14 cellular contexts compared by ENCODE assay signal in genomic region chr1:159838715-159839114, GRCh38. TPM values are rescaled to one million over a fixed set of nuclear protein-coding genes. Genes with fewer than 3 reads are reported as not detected.
DNase-seq lines count a peak whose midpoint lies in the region; ATAC-seq and TF ChIP-seq lines count a peak whose summit lies in the region.
"Had no signal": no experiment of that assay in that cellular context is flagged by ENCODE, and none has a peak within 500 bp of the region (broad histone marks: within the 10 kb centered on the region; RNA-seq: fewer than 3 reads in every experiment).

No MANE protein-coding gene starts in this region.

- intact Hi-C loops in left ventricle myocardium inferior (cut with micrococcal nuclease): no loop called here
- intact Hi-C loops in spleen (cut with DNase I; ENCODE audit: low total_unique reads): no loop called here

- no peaks in the 10 kb centered on the region for H3K36me3 Mint-ChIP-seq in activated T-helper 17 cell treated with anti-CD3 and anti-CD28 coated beads, Interleukin-2, amount 50 U/mL, for 72 hours (ENCODE audit: low read depth)
- no peaks in the 10 kb centered on the region for H3K36me3 Mint-ChIP-seq in activated CD8-positive, alpha-beta memory T cell treated with anti-CD3 and anti-CD28 coated beads, Interleukin-2, amount 10 ng/mL, durations not matched to agents 7 days and 5 days

- H3K4me1 ChIP-seq in left ventricle myocardium inferior (peaks cover 4% of the 10 kb centered on the region), spleen (no peaks in the 10 kb centered on the region)
- H3K4me1 ChIP-seq: HAP-1, stomach had no signal

- peaks cover 6% of the 10 kb centered on the region for H3K4me1 Mint-ChIP-seq in activated T-helper 17 cell treated with anti-CD3 and anti-CD28 coated beads, Interleukin-2, amount 50 U/mL, for 72 hours
- peaks cover 9% of the 10 kb centered on the region for H3K4me1 Mint-ChIP-seq in activated CD8-positive, alpha-beta memory T cell treated with anti-CD3 and anti-CD28 coated beads, Interleukin-2, amount 10 ng/mL, durations not matched to agents 7 days and 5 days

- no peak for TF ChIP-seq CTCF in left ventricle myocardium inferior (IDR thresholded peaks at IDR 0.05; ENCODE audit: borderline replicate concordance)
- TF ChIP-seq CTCF in WERI-Rb-1 (IDR thresholded peaks at IDR 0.05; ENCODE audit: low read depth, low read length): no peak
- TF ChIP-seq CTCF in spleen (IDR thresholded peaks at IDR 0.05 in 8 of 11, conservative IDR thresholded peaks at IDR 0.05 in 3 of 11): no peak

- TF ChIP-seq POLR2A in spleen (IDR thresholded peaks at IDR 0.05): no peak

- H3K4me3 Mint-ChIP-seq in activated T-helper 17 cell treated with anti-CD3 and anti-CD28 coated beads, Interleukin-2, amount 50 U/mL, for 72 hours: no peak overlapping the region
- H3K4me3 Mint-ChIP-seq in activated CD8-positive, alpha-beta memory T cell treated with anti-CD3 and anti-CD28 coated beads, Interleukin-2, amount 10 ng/mL, durations not matched to agents 7 days and 5 days: no peak overlapping the region
- H3K4me3 Mint-ChIP-seq: activated naive CD4-positive, alpha-beta T cell treated with anti-CD3 and anti-CD28 coated beads, Interleukin-2, amount 50 U/mL, for 24 hours had no signal

- H3K27me3 Mint-ChIP-seq in activated T-helper 17 cell treated with anti-CD3 and anti-CD28 coated beads, Interleukin-2, amount 50 U/mL, for 72 hours: no peaks in the 10 kb centered on the region
- no peaks in the 10 kb centered on the region for H3K27me3 Mint-ChIP-seq in activated CD8-positive, alpha-beta memory T cell treated with anti-CD3 and anti-CD28 coated beads, Interleukin-2, amount 10 ng/mL, durations not matched to agents 7 days and 5 days
- H3K27me3 Mint-ChIP-seq: activated naive CD4-positive, alpha-beta T cell treated with anti-CD3 and anti-CD28 coated beads, Interleukin-2, amount 50 U/mL, for 24 hours had no signal

- H3K4me3 ChIP-seq in left ventricle myocardium inferior (no peak overlapping the region), WERI-Rb-1 (ENCODE audit: low read depth, low read length) (no peak overlapping the region), spleen (no peak overlapping the region)
- H3K4me3 ChIP-seq: coronary artery, HAP-1, stomach had no signal

- CTCF ChIA-PET in activated CD8-positive, alpha-beta memory T cell treated with anti-CD3 and anti-CD28 coated beads, Interleukin-2, amount 10 ng/mL, durations not matched to agents 7 days and 5 days (lab: Charles Lee): no interaction called here

- H3K27me3 ChIP-seq in left ventricle myocardium inferior (ENCODE audit: low read depth) (no peaks in the 10 kb centered on the region), WERI-Rb-1 (ENCODE audit: insufficient read depth, low read depth, severe bottlenecking) (peaks cover 96% of the 10 kb centered on the region), spleen (replicated peaks in 1 of 7) (no peaks in the 10 kb centered on the region)
- H3K27me3 ChIP-seq: stomach had no signal

- H3K27ac ChIP-seq in left ventricle myocardium inferior (replicated peaks): no peak overlapping the region
- no peak overlapping the region for H3K27ac ChIP-seq in WERI-Rb-1
- no peak overlapping the region for H3K27ac ChIP-seq in spleen
- H3K27ac ChIP-seq: C4-2B, coronary artery, stomach had no signal

- peak; percentile 51 for ATAC-seq in GM18508 (IDR thresholded peaks at IDR 0.05; ENCODE audit: insufficient read depth, unreplicated experiment)
- ATAC-seq in GM21423 (IDR thresholded peaks at IDR 0.05; ENCODE audit: unreplicated experiment): peak; percentile 65
- ATAC-seq in HG03064 (IDR thresholded peaks at IDR 0.05; ENCODE audit: low read depth, unreplicated experiment): peak; percentile 57
- ATAC-seq in activated T-helper 17 cell treated with anti-CD3 and anti-CD28 coated beads, Interleukin-2, amount 50 U/mL, for 72 hours (replicated peaks): peak; percentile 58
- no peak for ATAC-seq in activated CD8-positive, alpha-beta memory T cell treated with anti-CD3 and anti-CD28 coated beads, Interleukin-2, amount 10 ng/mL, durations not matched to agents 7 days and 5 days

- H3K9me3 ChIP-seq in left ventricle myocardium inferior (replicated peaks) (no peaks in the 10 kb centered on the region), WERI-Rb-1 (ENCODE audit: severe bottlenecking) (no peaks in the 10 kb centered on the region), spleen (no peaks in the 10 kb centered on the region)
- H3K9me3 ChIP-seq: HAP-1, stomach had no signal

- 67 to 83% (median 70%) methylated on average over 1 of the region's 1 CpG for WGBS in spleen, 5 donors

- no peak for DNase-seq in left ventricle myocardium inferior
- DNase-seq in WERI-Rb-1: no peak
- no peak for DNase-seq in spleen
- no peak for DNase-seq in activated CD8-positive, alpha-beta memory T cell treated with anti-CD3 and anti-CD28 coated beads, Interleukin-2, amount 10 ng/mL, durations not matched to agents 7 days and 5 days
- DNase-seq: stomach had no signal

- peak overlapping the region; percentile 55 for H3K27ac Mint-ChIP-seq in activated T-helper 17 cell treated with anti-CD3 and anti-CD28 coated beads, Interleukin-2, amount 50 U/mL, for 72 hours
- H3K27ac Mint-ChIP-seq in activated CD8-positive, alpha-beta memory T cell treated with anti-CD3 and anti-CD28 coated beads, Interleukin-2, amount 10 ng/mL, durations not matched to agents 7 days and 5 days: no peak overlapping the region

- H3K36me3 ChIP-seq in left ventricle myocardium inferior (peaks cover 5% of the 10 kb centered on the region), WERI-Rb-1 (no peaks in the 10 kb centered on the region), spleen (peaks cover 0 to 39% (median 1%) of the 10 kb centered on the region in 6 donors)
- H3K36me3 ChIP-seq: HAP-1 had no signal

- H3K9me3 Mint-ChIP-seq in activated T-helper 17 cell treated with anti-CD3 and anti-CD28 coated beads, Interleukin-2, amount 50 U/mL, for 72 hours: no peaks in the 10 kb centered on the region
- no peaks in the 10 kb centered on the region for H3K9me3 Mint-ChIP-seq in activated CD8-positive, alpha-beta memory T cell treated with anti-CD3 and anti-CD28 coated beads, Interleukin-2, amount 10 ng/mL, durations not matched to agents 7 days and 5 days (ENCODE audit: low read depth)
- H3K9me3 Mint-ChIP-seq: activated naive CD4-positive, alpha-beta T cell treated with anti-CD3 and anti-CD28 coated beads, Interleukin-2, amount 50 U/mL, for 24 hours had no signal

RNA-seq across cellular contexts. Expression of gene SLAMF8, which starts 12.0 kb away (rescaled TPM):
- total RNA-seq in activated T-helper 17 cell treated with anti-CD3 and anti-CD28 coated beads, Interleukin-2, amount 50 U/mL, for 72 hours: 1 to 10 TPM in 1 of 2 donors, under 1 TPM in 1; 0.30 to 1.2 TPM
- total RNA-seq in left ventricle myocardium inferior (1.7 TPM), spleen (10 to 100 TPM; 13.0 to 40.0 (median 25.2) TPM)
- polyA plus RNA-seq in spleen: 10 to 100 TPM; 12.9 to 18.7 (median 16.1) TPM
- total RNA-seq in activated CD8-positive, alpha-beta memory T cell treated with anti-CD3 and anti-CD28 coated beads, Interleukin-2, amount 10 ng/mL, durations not matched to agents 7 days and 5 days: 1 to 10 TPM in 1 of 2 experiments, under 1 TPM in 1; 0.70 to 1.5 TPM
- total RNA-seq: fibroblast of villous mesenchyme had no signal

RNA-seq across cellular contexts. Expression of gene VSIG8, which starts 23.7 kb away (rescaled TPM):
- under 1 TPM in 1 of 2 donors, not detected in 1; 0.26 TPM for total RNA-seq in activated T-helper 17 cell treated with anti-CD3 and anti-CD28 coated beads, Interleukin-2, amount 50 U/mL, for 72 hours
- total RNA-seq in left ventricle myocardium inferior: not detected
- under 1 TPM in 1 of 7 donors, not detected in 6; 0.33 TPM for total RNA-seq in spleen
- under 1 TPM; 0.03 to 0.43 (median 0.13) TPM for polyA plus RNA-seq in spleen
- not detected for total RNA-seq in activated CD8-positive, alpha-beta memory T cell treated with anti-CD3 and anti-CD28 coated beads, Interleukin-2, amount 10 ng/mL, durations not matched to agents 7 days and 5 days
- total RNA-seq: fibroblast of villous mesenchyme had no signal

RNA-seq across cellular contexts. Expression of gene FCRL6, which starts 36.6 kb away (rescaled TPM):
- not detected for total RNA-seq in activated T-helper 17 cell treated with anti-CD3 and anti-CD28 coated beads, Interleukin-2, amount 50 U/mL, for 72 hours
- total RNA-seq in left ventricle myocardium inferior (0.33 TPM), spleen (10 to 100 TPM in 5 of 7 donors, 1 to 10 TPM in 2; 7.5 to 24.4 (median 17.8) TPM)
- polyA plus RNA-seq in spleen: 1 to 10 TPM in 2 of 3 donors, under 1 TPM in 1; 0.52 to 2.0 (median 1.0) TPM
- total RNA-seq in activated CD8-positive, alpha-beta memory T cell treated with anti-CD3 and anti-CD28 coated beads, Interleukin-2, amount 10 ng/mL, durations not matched to agents 7 days and 5 days: under 1 TPM; 0.23 to 0.61 TPM
- total RNA-seq: fibroblast of villous mesenchyme, stomach had no signal
- polyA plus RNA-seq: stomach had no signal

RNA-seq across cellular contexts. Expression of gene DUSP23, which starts 58.0 kb away (rescaled TPM):
- total RNA-seq in activated T-helper 17 cell treated with anti-CD3 and anti-CD28 coated beads, Interleukin-2, amount 50 U/mL, for 72 hours: 10 to 100 TPM; 17.7 to 26.5 TPM
- total RNA-seq in left ventricle myocardium inferior (15.0 TPM), spleen (10 to 100 TPM; 23.1 to 76.3 (median 30.7) TPM)
- polyA plus RNA-seq in spleen: 10 to 100 TPM; 45.0 to 69.5 (median 58.3) TPM
- 10 to 100 TPM; 23.0 to 26.5 TPM for total RNA-seq in activated CD8-positive, alpha-beta memory T cell treated with anti-CD3 and anti-CD28 coated beads, Interleukin-2, amount 10 ng/mL, durations not matched to agents 7 days and 5 days
